Comparison of ENCODE assay signal across 8 cellular contexts in genomic region chr19:48492925-48493717, GRCh38. TPM values are rescaled to one million over a fixed set of nuclear protein-coding genes. Genes with fewer than 3 reads are reported as not detected.
DNase-seq lines count a peak whose midpoint lies in the region; FAIRE-seq and TF ChIP-seq lines count a peak whose summit lies in the region.

No MANE protein-coding gene starts in this region.

- peaks cover 23% of the 10 kb centered on the region for H3K4me1 Mint-ChIP-seq in HFFc6 (ENCODE audit: low read depth)
- peaks cover 11% of the 10 kb centered on the region for H3K4me1 Mint-ChIP-seq in astrocyte (ENCODE audit: low read depth, unreplicated experiment)

- no peak for FAIRE-seq in astrocyte (lab: Jason Lieb, UNC)

- no peaks in the 10 kb centered on the region for H3K36me3 ChIP-seq in astrocyte (ENCODE audit: insufficient read depth, low read length)
- no peaks in the 10 kb centered on the region for H3K36me3 ChIP-seq in hepatocyte (replicated peaks; ENCODE audit: insufficient read depth, low read depth)

- H3K27me3 Mint-ChIP-seq in HFFc6 (ENCODE audit: insufficient read depth) (peaks cover 10% of the 10 kb centered on the region), astrocyte (ENCODE audit: low read depth, unreplicated experiment) (peaks cover 8% of the 10 kb centered on the region)

- H2AFZ ChIP-seq in astrocyte (ENCODE audit: low read depth, low read length), result peak overlapping the region; percentile 96
- H2AFZ ChIP-seq in hepatocyte, result peak overlapping the region; percentile 46

- peak overlapping the region; percentile 89 for H3K4me2 ChIP-seq in astrocyte (ENCODE audit: low read length)
- H3K4me2 ChIP-seq in hepatocyte, result peak overlapping the region; percentile 71

- TF ChIP-seq CTCF in HFFc6 (IDR thresholded peaks at IDR 0.05), result no peak
- TF ChIP-seq CTCF in astrocyte (IDR thresholded peaks at IDR 0.05; ENCODE audit: insufficient read depth, low read depth, low read length), result no peak
- TF ChIP-seq CTCF in hepatocyte (IDR thresholded peaks at IDR 0.05; ENCODE audit: poor library complexity), result no peak
- TF ChIP-seq CTCF in retinal pigment epithelial cell (conservative IDR thresholded peaks at IDR 0.05; ENCODE audit: low read depth, low read length), result no peak

- H3K27me3 ChIP-seq in astrocyte (ENCODE audit: insufficient read depth, low read length) (peaks cover 6% of the 10 kb centered on the region), hepatocyte (no peaks in the 10 kb centered on the region)

- H3K27ac ChIP-seq in astrocyte (ENCODE audit: low read depth, low read length), result no peak overlapping the region
- peak overlapping the region; percentile 68 for H3K27ac ChIP-seq in hepatocyte

- H3K79me2 ChIP-seq in astrocyte (ENCODE audit: insufficient read depth, low read length) (no peaks in the 10 kb centered on the region), hepatocyte (peaks cover 7% of the 10 kb centered on the region)

- H3K9me3 ChIP-seq in astrocyte (ENCODE audit: insufficient read depth, low read depth, low read length), result no peaks in the 10 kb centered on the region
- H3K9me3 ChIP-seq in hepatocyte (ENCODE audit: low read depth), result no peaks in the 10 kb centered on the region

- H3K36me3 Mint-ChIP-seq in HFFc6 (ENCODE audit: low read depth) (no peaks in the 10 kb centered on the region; the same call in 1 of the 2 replicates), astrocyte (ENCODE audit: low read depth, unreplicated experiment) (peaks cover 2% of the 10 kb centered on the region)

- H4K20me1 ChIP-seq in astrocyte (ENCODE audit: insufficient read depth, low read length), result no peaks in the 10 kb centered on the region
- no peaks in the 10 kb centered on the region for H4K20me1 ChIP-seq in hepatocyte (ENCODE audit: insufficient read depth, poor library complexity, severe bottlenecking)

- H3K27ac Mint-ChIP-seq in HFFc6, result peak overlapping the region; percentile 83
- H3K27ac Mint-ChIP-seq in astrocyte (ENCODE audit: unreplicated experiment), result peak overlapping the region; percentile 78

- H3K9me2 ChIP-seq in hepatocyte (replicated peaks; ENCODE audit: insufficient read depth), result no peaks in the 10 kb centered on the region

- 3% methylated on average over 14 of the region's 47 CpGs for WGBS in hepatocyte (ENCODE audit: low lambda C conversion rate, missing lambda C conversion rate)

- peaks cover 4% of the 10 kb centered on the region for H3K4me1 ChIP-seq in astrocyte (ENCODE audit: insufficient read depth, low read length)
- H3K4me1 ChIP-seq in hepatocyte (ENCODE audit: insufficient read depth), result peaks cover 9% of the 10 kb centered on the region

- DNase-seq in GM04504 (ENCODE audit: low read depth) (peak; percentile 85), HFFc6 (peak; percentile 96), NCI-H1105 (lab: John Stamatoyannopoulos, UW) (peak; percentile 98), T-helper 22 cell (ENCODE audit: low read depth) (peak; percentile 73), astrocyte (ENCODE audit: low read depth) (peak; percentile 83), hepatocyte (ENCODE audit: low spot score) (peak; percentile 96), retinal pigment epithelial cell (ENCODE audit: low read depth) (peak; percentile 91), NCI-H510A treated with DMSO at 0.1 percent for 48 hours (lab: John Stamatoyannopoulos, UW) (no peak)

- H3K4me3 ChIP-seq in astrocyte (ENCODE audit: insufficient read depth, low read depth, low read length), result peak overlapping the region; percentile 60
- H3K4me3 ChIP-seq in hepatocyte, result peak overlapping the region; percentile 31
- peak overlapping the region; percentile 59 for H3K4me3 ChIP-seq in retinal pigment epithelial cell (ENCODE audit: low read length)

- H3K9me3 Mint-ChIP-seq in HFFc6 (0 out of 2 replicates have a peak, but pooled peaks cover 4% of the 10 kb centered on the region), astrocyte (ENCODE audit: unreplicated experiment) (peaks cover 5% of the 10 kb centered on the region)

- H3K4me3 Mint-ChIP-seq in HFFc6 (peak overlapping the region; percentile 69), astrocyte (ENCODE audit: unreplicated experiment) (peak overlapping the region; percentile 76)

- H3K9ac ChIP-seq in astrocyte (ENCODE audit: low read length), result peak overlapping the region; percentile 74

RNA-seq across cellular contexts. Expression of gene LMTK3, which starts 18.5 kb away (rescaled TPM):
- under 1 TPM; 0.21 to 0.88 (median 0.60) TPM for total RNA-seq in HFFc6 (2021; fragmentation: NEBNext Ultra II Directional; extraction: Animal tissue kit (Norgen Biotek cat#: 25700))
- 6.2 TPM in 2 replicates for total RNA-seq in astrocyte
- 2.1 and 3.7 TPM in 2 replicates for total RNA-seq in hepatocyte
- polyA plus RNA-seq in hepatocyte, result 1.3 and 2.1 TPM in 2 replicates

RNA-seq across cellular contexts. Expression of gene CYTH2, which starts 24.0 kb away (rescaled TPM):
- total RNA-seq in HFFc6 (2021; fragmentation: NEBNext Ultra II Directional; extraction: Animal tissue kit (Norgen Biotek cat#: 25700)), result 10 to 100 TPM; 46.2 to 49.5 (median 47.1) TPM
- total RNA-seq in astrocyte, result 62.4 and 67.1 TPM in 2 replicates
- 63.1 and 69.6 TPM in 2 replicates for total RNA-seq in hepatocyte
- 80.1 and 106 TPM in 2 replicates for polyA plus RNA-seq in hepatocyte

RNA-seq across cellular contexts. Expression of gene KCNJ14, which starts 37.7 kb away (rescaled TPM):
- under 1 TPM; 0.33 to 0.90 (median 0.51) TPM for total RNA-seq in HFFc6 (2021; fragmentation: NEBNext Ultra II Directional; extraction: Animal tissue kit (Norgen Biotek cat#: 25700))
- total RNA-seq in astrocyte, result 1.4 TPM in 2 replicates
- 0.12 and 0.70 TPM in 2 replicates for total RNA-seq in hepatocyte
- 0.32 and 1.1 TPM in 2 replicates for polyA plus RNA-seq in hepatocyte

RNA-seq across cellular contexts. Expression of gene GRWD1, which starts 47.3 kb away (rescaled TPM):
- 10 to 100 TPM; 36.2 to 53.5 (median 41.7) TPM for total RNA-seq in HFFc6 (2021; fragmentation: NEBNext Ultra II Directional; extraction: Animal tissue kit (Norgen Biotek cat#: 25700))
- total RNA-seq in astrocyte, result 35.6 and 41.4 TPM in 2 replicates
- total RNA-seq in hepatocyte, result 25.2 and 25.9 TPM in 2 replicates
- polyA plus RNA-seq in hepatocyte, result 33.1 and 36.6 TPM in 2 replicates

RNA-seq across cellular contexts. Expression of gene SULT2B1, which starts 58.9 kb away (rescaled TPM):
- total RNA-seq in HFFc6 (2021; fragmentation: NEBNext Ultra II Directional; extraction: Animal tissue kit (Norgen Biotek cat#: 25700)), result under 1 TPM in 1 of 6 experiments, not detected in 5; 0.33 TPM
- total RNA-seq in astrocyte (0.31 TPM in 1 of 2 replicates, not detected in the other), hepatocyte (not detected in 2 replicates)
- 0.43 and 0.79 TPM in 2 replicates for polyA plus RNA-seq in hepatocyte
